1 cellular context compared by ENCODE assay signal in the genomic region with DNA sequence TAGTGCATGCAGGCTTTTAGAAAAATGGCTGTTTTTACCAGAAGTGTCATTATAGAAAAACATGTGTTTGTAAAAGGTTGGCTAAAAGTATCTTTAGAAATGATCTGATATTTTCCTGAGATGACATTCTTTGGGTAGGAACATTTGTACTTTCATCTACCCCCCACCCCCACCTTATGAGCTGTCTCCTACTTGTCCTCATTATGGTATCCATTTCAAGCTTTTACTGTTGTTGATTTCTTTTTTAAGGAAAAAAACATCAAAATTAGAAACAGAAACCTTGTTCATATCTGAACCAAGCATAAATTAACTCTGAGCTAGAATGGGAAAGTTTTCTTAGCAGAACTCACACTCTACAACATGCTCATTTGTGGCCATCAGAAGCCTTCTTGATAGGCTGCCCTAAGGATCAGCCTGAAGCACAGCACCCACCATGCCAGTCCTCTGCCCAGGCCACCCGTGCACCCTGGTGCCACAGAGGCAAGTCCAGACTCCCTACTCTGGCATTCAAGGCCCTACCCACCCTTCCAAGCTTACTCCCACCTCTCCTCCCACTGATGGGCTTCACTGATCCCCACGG.
A peak's percentile ranks its signal among the peaks of the same experiment; 100 is the strongest.
TF ChIP-seq lines count a peak whose summit lies in the region.

No MANE protein-coding gene starts in this region.

TF ChIP-seq in HEK293, 187 proteins besides CTCF, POLR2A, EP300 and RAD21:
- TF ChIP-seq EGR2 (tag by site-specific recombination; IDR thresholded peaks at IDR 0.05; ENCODE audit: low read depth) (0 out of 2 replicates have a peak, but pooled peaks have one; percentile 9), SALL2 (tag by site-specific recombination; IDR thresholded peaks at IDR 0.05; ENCODE audit: borderline replicate concordance) (no peak)
